Comparison of ENCODE assay signal across 1 cellular context in the genomic region with DNA sequence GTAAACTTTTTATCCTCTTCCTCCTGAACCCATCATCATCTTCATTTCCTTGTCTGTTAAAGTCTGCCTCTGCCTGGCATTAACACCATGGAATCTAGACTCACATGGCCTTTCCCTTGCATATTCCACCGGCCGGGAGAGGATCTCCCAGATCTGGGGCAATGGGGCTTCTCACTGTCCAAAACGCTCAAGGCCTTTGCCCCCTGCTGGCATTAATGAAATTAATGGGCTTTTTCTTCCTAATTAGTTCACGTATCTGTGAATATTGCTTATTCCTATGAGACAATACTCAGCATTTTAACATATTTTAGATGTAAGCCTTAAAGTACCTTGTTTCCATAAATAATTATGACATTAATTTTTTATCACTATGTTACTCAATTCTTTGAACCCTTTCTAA.
TF ChIP-seq lines count a peak whose summit lies in the region.

No MANE protein-coding gene starts in this region.

TF ChIP-seq in GM23338, 12 proteins besides CTCF, POLR2A, EP300 and RAD21 (continued from another document):
- no peak for TF ChIP-seq ZNF462 (CRISPR knock-in tag; IDR thresholded peaks at IDR 0.05)
- no peak for TF ChIP-seq NANOG (IDR thresholded peaks at IDR 0.05; ENCODE audit: borderline replicate concordance)
- TF ChIP-seq REST (IDR thresholded peaks at IDR 0.05; ENCODE audit: unreplicated experiment) = no peak
